Comparison of ENCODE assay signal across 8 cellular contexts in the genomic region with DNA sequence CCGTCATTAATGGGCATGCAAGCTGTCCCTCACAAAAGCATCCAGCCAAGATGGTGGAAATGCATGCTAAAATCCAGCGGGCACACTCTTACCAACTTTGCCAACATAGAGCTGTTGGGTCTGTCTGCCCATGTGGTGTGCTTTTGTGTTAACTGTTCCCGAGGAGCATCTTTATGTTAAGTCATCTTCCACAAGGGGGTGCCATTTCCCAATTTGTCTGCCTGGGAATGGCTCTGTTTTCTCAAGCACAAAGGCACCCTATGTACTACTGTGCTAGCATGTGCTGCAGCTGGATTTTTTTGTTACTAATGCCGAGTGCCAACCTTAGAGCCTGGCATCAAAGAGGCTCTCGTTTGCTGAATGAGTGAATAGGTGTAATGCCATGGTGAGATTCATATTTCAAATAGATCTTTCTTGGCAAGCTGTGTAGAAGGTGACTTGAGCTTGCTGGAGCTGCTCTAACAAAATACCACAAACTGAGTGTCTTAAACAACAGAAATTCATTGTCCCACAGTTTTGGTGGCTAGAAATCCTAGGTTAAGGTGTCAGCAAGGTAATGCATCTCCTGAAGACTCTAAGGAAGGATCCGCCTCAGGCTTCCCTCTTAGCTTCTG.
DNase-seq lines count a peak whose midpoint lies in the region; ATAC-seq and TF ChIP-seq lines count a peak whose summit lies in the region.

No MANE protein-coding gene starts in this region.

- no peak overlapping the region for H3K4me2 ChIP-seq in MM.1S (ENCODE audit: low read depth, low read length)

- no peaks in the 10 kb centered on the region for H3K36me3 Mint-ChIP-seq in type B pancreatic cell

- H3F3A ChIP-seq in MM.1S (ENCODE audit: insufficient read depth, low read length), result no peaks in the 10 kb centered on the region

- H3K79me2 ChIP-seq in MM.1S (ENCODE audit: low read length), result no peaks in the 10 kb centered on the region

- DNase-seq in AG08395 (ENCODE audit: low spot score), result peak; percentile 55
- peak; percentile 67 for DNase-seq in MM.1S
- peak; percentile 82 for DNase-seq in SHP77 (lab: John Stamatoyannopoulos, UW)
- DNase-seq in colonic mucosa, result peak; percentile 62
- peak; percentile 59 for DNase-seq in lung (ENCODE audit: low spot score)
- DNase-seq in type B pancreatic cell (ENCODE audit: extremely low spot score, unreplicated experiment), result no peak

- H3K27me3 ChIP-seq in MM.1S (replicated peaks; ENCODE audit: insufficient read depth, low read length) (no peaks in the 10 kb centered on the region), colonic mucosa (no peaks in the 10 kb centered on the region), lung (ENCODE audit: control insufficient read depth, insufficient read depth) (peaks cover 3% of the 10 kb centered on the region)

- H4K20me1 ChIP-seq in MM.1S (ENCODE audit: insufficient read depth, low read length), result no peaks in the 10 kb centered on the region

- H3K27me3 Mint-ChIP-seq in type B pancreatic cell, result peaks cover 3% of the 10 kb centered on the region

- H3K9ac ChIP-seq in MM.1S (ENCODE audit: low read length) (no peak overlapping the region), colonic mucosa (ENCODE audit: low read depth in 2 of 2, low read length in 2 of 2) (no peak overlapping the region)

- H3K4me3 Mint-ChIP-seq in type B pancreatic cell, result no peak overlapping the region

- H3K9me3 Mint-ChIP-seq in type B pancreatic cell, result peaks cover under 1% of the 10 kb centered on the region

- H3K4me1 ChIP-seq in MM.1S (ENCODE audit: low read length) (no peaks in the 10 kb centered on the region), colonic mucosa (no peaks in the 10 kb centered on the region), lung (ENCODE audit: control insufficient read depth in 2 of 2, insufficient read depth in 2 of 2, low read length in 2 of 2) (peaks cover 0 to 1% of the 10 kb centered on the region in 2 donors)

- no peak overlapping the region for H3K27ac Mint-ChIP-seq in type B pancreatic cell

- WGBS in lung, 2 donors, result 30 to 35% methylated on average over 6 of the region's 6 CpGs

- no peaks in the 10 kb centered on the region for H3K9me2 ChIP-seq in MM.1S (replicated peaks; ENCODE audit: insufficient read depth, low read length)

- no peaks in the 10 kb centered on the region for H3K9me3 ChIP-seq in MM.1S (replicated peaks; ENCODE audit: insufficient read depth, low read length)
- no peaks in the 10 kb centered on the region for H3K9me3 ChIP-seq in colonic mucosa
- no peaks in the 10 kb centered on the region for H3K9me3 ChIP-seq in lung (ENCODE audit: control insufficient read depth in 2 of 2, insufficient read depth in 1 of 2, low read length in 1 of 2)

- ATAC-seq in HG02623 (IDR thresholded peaks at IDR 0.05; ENCODE audit: unreplicated experiment) (peak; percentile 91), lung (ENCODE audit: insufficient read depth, low FRiP score) (peak; percentile 72)

- no peak overlapping the region for H3K4me3 ChIP-seq in MM.1S (ENCODE audit: low read length)
- no peak overlapping the region for H3K4me3 ChIP-seq in colonic mucosa
- H3K4me3 ChIP-seq in lung, result no peak overlapping the region

- no peak overlapping the region for H2AFZ ChIP-seq in MM.1S (ENCODE audit: low read length)

- H3K36me3 ChIP-seq in MM.1S (replicated peaks; ENCODE audit: insufficient read depth, low read length), result no peaks in the 10 kb centered on the region
- no peaks in the 10 kb centered on the region for H3K36me3 ChIP-seq in colonic mucosa
- H3K36me3 ChIP-seq in lung (ENCODE audit: control insufficient read depth in 2 of 2, insufficient read depth in 2 of 2, low read length in 2 of 2), result no peaks in the 10 kb centered on the region

- intact Hi-C loops in colonic mucosa (cut with DNase I), result no loop called here

- peaks cover 5% of the 10 kb centered on the region for H3K4me1 Mint-ChIP-seq in type B pancreatic cell (ENCODE audit: unreplicated experiment)

- H3K27ac ChIP-seq in MM.1S (ENCODE audit: low read length), result no peak overlapping the region
- no peak overlapping the region for H3K27ac ChIP-seq in colonic mucosa
- H3K27ac ChIP-seq in lung (ENCODE audit: low read depth in 1 of 2, low read length in 1 of 2), result no peak overlapping the region

- TF ChIP-seq CTCF in GM12874 (IDR thresholded peaks at IDR 0.05; ENCODE audit: insufficient read depth, low read depth, low read length), result peak; percentile 52
- TF ChIP-seq CTCF in MM.1S (IDR thresholded peaks at IDR 0.05; ENCODE audit: low read length), result peak; percentile 69
- TF ChIP-seq CTCF in colonic mucosa (IDR thresholded peaks at IDR 0.05), result peak; percentile 36
- no peak for TF ChIP-seq CTCF in lung (IDR thresholded peaks at IDR 0.05; ENCODE audit: control extremely low read depth, extremely low read depth)
- TF ChIP-seq CTCF in type B pancreatic cell (conservative IDR thresholded peaks at IDR 0.05), result peak; percentile 82
